Comparison of ENCODE assay signal across 8 cellular contexts in the genomic region with DNA sequence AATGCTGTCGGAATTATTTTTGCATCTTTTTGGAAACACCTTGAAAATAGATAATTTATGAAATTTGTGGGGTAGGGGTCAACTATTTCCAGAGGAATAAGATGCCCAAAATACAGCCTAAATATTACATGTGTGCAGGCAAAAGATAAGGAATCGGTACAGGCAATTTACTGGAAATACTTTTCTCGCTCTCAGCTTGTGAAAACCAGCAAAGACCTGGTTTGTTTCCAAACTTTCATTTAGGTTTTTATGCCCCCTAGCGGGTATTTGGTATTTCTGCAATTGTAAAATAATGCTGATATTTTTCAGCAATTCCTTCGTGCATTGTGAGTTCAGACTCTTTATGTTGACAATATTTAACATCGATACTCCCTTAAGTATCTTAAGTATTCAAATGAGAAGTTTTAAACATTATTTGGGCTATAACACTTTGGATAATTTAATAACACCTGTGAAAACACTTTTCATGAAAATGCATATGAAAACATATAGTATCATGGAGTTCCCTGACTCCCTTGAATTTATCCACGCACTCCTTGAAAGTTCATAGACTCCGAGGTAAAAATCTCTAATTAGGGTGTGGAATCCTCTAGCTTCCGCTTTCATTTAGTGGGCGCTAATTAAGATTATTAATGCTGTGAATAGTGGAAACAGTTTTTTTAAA.
DNase-seq lines count a peak whose midpoint lies in the region; ATAC-seq and TF ChIP-seq lines count a peak whose summit lies in the region.

No MANE protein-coding gene starts in this region.

- no peak overlapping the region for H3K23ac ChIP-seq in H9 (ENCODE audit: insufficient read length, low read depth, low read length)

- H3K79me2 ChIP-seq in H9 (ENCODE audit: insufficient read depth, low read length), result no peaks in the 10 kb centered on the region

- H3K9me3 Mint-ChIP-seq in H9, result no peaks in the 10 kb centered on the region

- no peak overlapping the region for H2BK15ac ChIP-seq in H9 (ENCODE audit: low read depth, low read length)

- no peak overlapping the region for H2BK12ac ChIP-seq in H9 (ENCODE audit: insufficient read length, low read depth, low read length)

- peaks cover 23 to 24% of the 10 kb centered on the region in 2 experiments for H3K4me1 Mint-ChIP-seq in H9

- no peak overlapping the region for H3K14ac ChIP-seq in H9 (ENCODE audit: insufficient read depth, low read length)

- TF ChIP-seq CTCF in H9 (conservative IDR thresholded peaks at IDR 0.05), result peak; percentile 80
- peak; percentile 56 for TF ChIP-seq CTCF in cardiac fibroblast (IDR thresholded peaks at IDR 0.05; ENCODE audit: low read depth, low read length)

- peak; percentile 8 to 33 for DNase-seq in AML-193 (lab: John Stamatoyannopoulos, UW)
- no peak for DNase-seq in H9
- DNase-seq in NCI-H524 treated with DMSO at 0.1 percent for 48 hours (lab: John Stamatoyannopoulos, UW), result peak; percentile 3
- peak; percentile 67 for DNase-seq in cardiac fibroblast (ENCODE audit: low read depth in 2 of 2)
- DNase-seq in myocyte (ENCODE audit: low read depth), result peak; percentile 59
- DNase-seq in left colon, result no peak
- DNase-seq in Ammon's horn (ENCODE audit: low spot score), result no peak

- WGBS in H9 (ENCODE audit: extremely low coverage, insufficient read length, low lambda C conversion rate), result no CpG with 5 or more reads among the region's 10 CpGs

- H3K23me2 ChIP-seq in H9 (ENCODE audit: insufficient read length, low read depth, low read length, poor library complexity, severe bottlenecking), result no peaks in the 10 kb centered on the region

- no peaks in the 10 kb centered on the region for H3K27me3 ChIP-seq in H9 (ENCODE audit: insufficient read depth, low read length)

- H3K9me3 ChIP-seq in H9 (ENCODE audit: control insufficient read depth, low read depth, low read length), result no peaks in the 10 kb centered on the region

- no peak overlapping the region for H4K91ac ChIP-seq in H9 (ENCODE audit: insufficient read length, low read depth, low read length)

- H3K9ac ChIP-seq in H9 (ENCODE audit: extremely low read depth, insufficient read length, low read length), result no peak overlapping the region

- H3K27ac ChIP-seq in H9 (ENCODE audit: insufficient read length, low read depth, low read length), result no peak overlapping the region

- no peak overlapping the region for H3K4me3 ChIP-seq in cardiac fibroblast (replicated peaks in 1 of 2; ENCODE audit: low read depth in 2 of 2, low read length in 2 of 2)

- H3K27me3 Mint-ChIP-seq in H9 (ENCODE audit: low read depth), result no peaks in the 10 kb centered on the region

- no peaks in the 10 kb centered on the region for H3K79me1 ChIP-seq in H9 (ENCODE audit: insufficient read depth, low read depth, low read length, poor library complexity, severe bottlenecking)

- no peak overlapping the region for H2BK20ac ChIP-seq in H9 (ENCODE audit: low read depth, low read length, poor library complexity, severe bottlenecking)

- no peak overlapping the region for H2AK5ac ChIP-seq in H9 (ENCODE audit: insufficient read length, low read length)

- no peak overlapping the region for H3K4ac ChIP-seq in H9 (ENCODE audit: low read depth, low read length)

- H4K20me1 ChIP-seq in H9 (ENCODE audit: control insufficient read depth, insufficient read depth, insufficient read length), result no peaks in the 10 kb centered on the region

- H3K4me3 Mint-ChIP-seq in H9, result no peak overlapping the region

- H4K8ac ChIP-seq in H9 (replicated peaks; ENCODE audit: insufficient read length, low read depth, low read length), result no peak overlapping the region

- no peak overlapping the region for H2BK120ac ChIP-seq in H9 (ENCODE audit: low read depth, low read length, poor library complexity, severe bottlenecking)

- H3K56ac ChIP-seq in H9 (ENCODE audit: insufficient read length, low read depth, low read length), result no peak overlapping the region

- H2BK5ac ChIP-seq in H9 (ENCODE audit: insufficient read length, low read length), result no peak overlapping the region

- no peak overlapping the region for H3K4me2 ChIP-seq in H9 (ENCODE audit: insufficient read depth, insufficient read length, low read length)

- no peak overlapping the region for H3K18ac ChIP-seq in H9 (ENCODE audit: insufficient read length, low read depth, low read length)

- intact Hi-C loops in left colon (cut with DNase I, micrococcal nuclease), result no loop called here

- no peak overlapping the region for H3K27ac Mint-ChIP-seq in H9

- no peak overlapping the region for H2AFZ ChIP-seq in H9 (ENCODE audit: low read length)

- ATAC-seq in GM18858 (IDR thresholded peaks at IDR 0.05; ENCODE audit: unreplicated experiment) (no peak), left colon (no peak)

- H3T11ph ChIP-seq in H9 (ENCODE audit: low read length), result no peak overlapping the region

- H3K36me3 Mint-ChIP-seq in H9 (ENCODE audit: insufficient read depth in 1 of 3, low read depth in 3 of 3), result no peaks in the 10 kb centered on the region

- no peak overlapping the region for H4K5ac ChIP-seq in H9 (ENCODE audit: insufficient read length, low read depth, low read length)

- H3K4me1 ChIP-seq in H9 (ENCODE audit: insufficient read depth, low read length), result peaks cover 7% of the 10 kb centered on the region; the same call in 1 of the 2 replicates

Comparison
In these comparisons a context has a peak if more than half of its experiments do, and no peak if none do; other contexts are left out.
1. DNase-seq: peak in AML-193 (2 of 2), NCI-H524 treated with DMSO at 0.1 percent for 48 hours (single experiment), cardiac fibroblast (2 of 2) and myocyte (single experiment); none in H9 (single experiment), left colon (0 of 2) and Ammon's horn (single experiment).